ENCODE assay signal across 33 cellular contexts in genomic region chr7:106600569-106601373, GRCh38.
"Had no signal": no experiment of that assay in that cellular context is flagged by ENCODE, and none has a peak within 500 bp of the region (broad histone marks: within the 10 kb centered on the region; RNA-seq: fewer than 3 reads in every experiment).

No MANE protein-coding gene starts in this region.

- H3K36me3 Mint-ChIP-seq: activated naive CD4-positive, alpha-beta T cell treated with anti-CD3 and anti-CD28 coated beads, Interleukin-2, amount 10 ng/mL, durations not matched to agents 7 days and 5 days; activated naive CD8-positive, alpha-beta T cell treated with anti-CD3 and anti-CD28 coated beads, Interleukin-2, amount 10 ng/mL, durations not matched to agents 7 days and 5 days; naive thymus-derived CD8-positive, alpha-beta T cell had no signal

- H3K27me3 ChIP-seq: left lung, pancreas, sigmoid colon, suprapubic skin, tibial artery had no signal

- H3K36me3 ChIP-seq: left lung, lower lobe of right lung, pancreas, prostate gland, sigmoid colon, suprapubic skin, tibial artery, WERI-Rb-1 had no signal

- DNase-seq: activated CD4-positive, alpha-beta T cell treated with anti-CD3 and anti-CD28 coated beads for 48 hours; activated CD4-positive, alpha-beta T cell treated with anti-CD3 and anti-CD28 coated beads, Interleukin-2, amount 50 U/mL, for 48 hours; activated CD8-positive, alpha-beta memory T cell treated with anti-CD3 and anti-CD28 coated beads, Interleukin-2, amount 50 U/mL, for 4 hours; activated gamma-delta T cell; activated naive CD4-positive, alpha-beta T cell treated with anti-CD3 and anti-CD28 coated beads, Interleukin-2, amount 10 ng/mL, durations not matched to agents 7 days and 5 days; activated naive CD8-positive, alpha-beta T cell treated with anti-CD3 and anti-CD28 coated beads, Interleukin-2, amount 10 ng/mL, durations not matched to agents 7 days and 5 days; activated T-cell treated with anti-CD3 and anti-CD28 coated beads, Interleukin-2, amount 50 U/mL, for 1 hour; amniotic stem cell; effector memory CD4-positive, alpha-beta T cell; head of caudate nucleus; hippocampal formation; left lung; lower lobe of right lung; mesenchymal stem cell; naive thymus-derived CD8-positive, alpha-beta T cell; nucleus accumbens; pancreas; retina; sigmoid colon; stimulated activated CD4-positive, alpha-beta T cell treated with anti-CD3 and anti-CD28 coated beads, Interleukin-15, amount 100 ng/mL, for 24 hours; stimulated activated CD4-positive, alpha-beta T cell treated with anti-CD3 and anti-CD28 coated beads, Interleukin-2, amount 100 ng/mL, for 24 hours; stimulated activated naive CD4-positive, alpha-beta T cell; T-helper 17 cell; T1000; tibial artery; WERI-Rb-1 had no signal

- H3K4me3 Mint-ChIP-seq: activated naive CD4-positive, alpha-beta T cell treated with anti-CD3 and anti-CD28 coated beads, Interleukin-2, amount 10 ng/mL, durations not matched to agents 7 days and 5 days; activated naive CD8-positive, alpha-beta T cell treated with anti-CD3 and anti-CD28 coated beads, Interleukin-2, amount 10 ng/mL, durations not matched to agents 7 days and 5 days; activated T-helper 1 cell treated with anti-CD3 and anti-CD28 coated beads, Interleukin-12 subunit alpha, Interleukin-12 subunit beta, Interleukin-2, Interleukin-4 antibody, amounts not matched to agents 30 ng/mL and 10 ng/mL and 1 ng/mL, durations not matched to agents 14 hours and 24 hours and 36 hours; central memory CD8-positive, alpha-beta T cell; naive thymus-derived CD8-positive, alpha-beta T cell; neural crest cell; T-helper 17 cell had no signal

- H3K4me1 ChIP-seq: sigmoid colon, suprapubic skin had no signal

- ATAC-seq: activated CD4-positive, CD25-positive, alpha-beta regulatory T cell treated with anti-CD3 and anti-CD28 coated beads, Interleukin-2, amount 50 U/mL, for 24 hours; left lung; lower lobe of right lung; naive thymus-derived CD8-positive, alpha-beta T cell; pancreas; T-helper 17 cell had no signal

- FAIRE-seq: bronchial epithelial cell, pancreas had no signal

- H3K4me3 ChIP-seq: left lung, lower lobe of right lung, pancreas, prostate gland, sigmoid colon, suprapubic skin, tibial artery had no signal

- H3K4me1 Mint-ChIP-seq: central memory CD8-positive, alpha-beta T cell had no signal

- H3K27me3 Mint-ChIP-seq: activated naive CD8-positive, alpha-beta T cell treated with anti-CD3 and anti-CD28 coated beads, Interleukin-2, amount 10 ng/mL, durations not matched to agents 7 days and 5 days had no signal

- H3K9me3 Mint-ChIP-seq: activated naive CD4-positive, alpha-beta T cell treated with anti-CD3 and anti-CD28 coated beads, Interleukin-2, amount 10 ng/mL, durations not matched to agents 7 days and 5 days; activated naive CD8-positive, alpha-beta T cell treated with anti-CD3 and anti-CD28 coated beads, Interleukin-2, amount 10 ng/mL, durations not matched to agents 7 days and 5 days; activated T-helper 1 cell treated with anti-CD3 and anti-CD28 coated beads, Interleukin-12 subunit alpha, Interleukin-12 subunit beta, Interleukin-2, Interleukin-4 antibody, amounts not matched to agents 30 ng/mL and 10 ng/mL and 1 ng/mL, durations not matched to agents 14 hours and 24 hours and 36 hours; central memory CD8-positive, alpha-beta T cell; naive thymus-derived CD8-positive, alpha-beta T cell; neural crest cell had no signal

- H3K27ac Mint-ChIP-seq: activated naive CD4-positive, alpha-beta T cell treated with anti-CD3 and anti-CD28 coated beads, Interleukin-2, amount 10 ng/mL, durations not matched to agents 7 days and 5 days; activated naive CD8-positive, alpha-beta T cell treated with anti-CD3 and anti-CD28 coated beads, Interleukin-2, amount 10 ng/mL, durations not matched to agents 7 days and 5 days; activated T-helper 1 cell treated with anti-CD3 and anti-CD28 coated beads, Interleukin-12 subunit alpha, Interleukin-12 subunit beta, Interleukin-2, Interleukin-4 antibody, amounts not matched to agents 30 ng/mL and 10 ng/mL and 1 ng/mL, durations not matched to agents 14 hours and 24 hours and 36 hours; naive thymus-derived CD8-positive, alpha-beta T cell; T-helper 17 cell had no signal

- H3K9me3 ChIP-seq: left lung, lower lobe of right lung, pancreas, prostate gland, sigmoid colon, suprapubic skin, tibial artery had no signal

- H3K27ac ChIP-seq: left lung, lower lobe of right lung, pancreas, prostate gland, sigmoid colon, suprapubic skin, tibial artery, WERI-Rb-1 had no signal
